ENCODE assay signal across 19 cellular contexts in the genomic region with DNA sequence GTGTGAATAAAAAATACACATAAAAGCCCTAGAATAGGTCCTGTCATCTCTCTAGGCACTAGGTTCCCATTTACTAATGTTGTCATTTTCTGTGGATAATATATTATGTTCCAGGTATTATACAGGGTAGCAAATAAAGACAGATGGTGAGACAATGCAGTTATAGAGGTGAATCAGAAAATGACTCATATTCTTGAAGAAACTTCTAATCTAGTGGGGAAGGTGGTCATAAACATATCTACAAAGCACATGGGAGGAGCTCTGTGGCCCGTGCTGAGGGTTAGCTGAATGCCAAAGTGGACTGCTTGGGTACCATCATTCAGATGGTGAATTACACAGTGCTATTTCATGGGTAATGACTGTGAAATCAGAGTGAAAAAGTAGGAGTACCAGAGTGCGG.
"Had no signal": no experiment of that assay in that cellular context is flagged by ENCODE, and none has a peak within 500 bp of the region (broad histone marks: within the 10 kb centered on the region; RNA-seq: fewer than 3 reads in every experiment).

No MANE protein-coding gene starts in this region.

- H3K4me3 Mint-ChIP-seq: activated CD8-positive, alpha-beta T cell treated with anti-CD3 and anti-CD28 coated beads, Interleukin-2, amount 10 ng/mL, durations not matched to agents 7 days and 5 days; activated naive CD8-positive, alpha-beta T cell treated with anti-CD3 and anti-CD28 coated beads, Interleukin-2, amount 50 U/mL, for 24 hours; activated T-helper 1 cell treated with anti-CD3 and anti-CD28 coated beads, Interleukin-12 subunit alpha, Interleukin-12 subunit beta, Interleukin-2, Interleukin-4 antibody, amounts not matched to agents 30 ng/mL and 10 ng/mL and 1 ng/mL, durations not matched to agents 14 hours and 24 hours and 36 hours; mesothelial cell of epicardium; naive thymus-derived CD8-positive, alpha-beta T cell had no signal

- DNase-seq: activated CD4-positive, alpha-beta T cell treated with anti-CD3 and anti-CD28 coated beads for 1 hour; activated CD4-positive, alpha-beta T cell treated with anti-CD3 and anti-CD28 coated beads, Interleukin-2, amount 50 U/mL, for 1 hour; activated CD8-positive, alpha-beta T cell treated with anti-CD3 and anti-CD28 coated beads, Interleukin-2, amount 10 ng/mL, durations not matched to agents 7 days and 5 days; activated gamma-delta T cell; activated naive CD4-positive, alpha-beta T cell treated with anti-CD3 and anti-CD28 coated beads, Interleukin-2, amount 50 U/mL, for 16 hours; activated naive CD8-positive, alpha-beta T cell treated with anti-CD3 and anti-CD28 coated beads, Interleukin-2, amount 50 U/mL, for 24 hours; anterior cingulate cortex; body of pancreas; heart right ventricle; kidney; lower lobe of right lung; naive thymus-derived CD8-positive, alpha-beta T cell; stimulated activated CD4-positive, alpha-beta T cell treated with anti-CD3 and anti-CD28 coated beads, Interleukin-2, amount 100 ng/mL, for 48 hours; stimulated activated naive CD4-positive, alpha-beta T cell; testis; trophoblast cell had no signal

- H3K27me3 Mint-ChIP-seq: activated naive CD8-positive, alpha-beta T cell treated with anti-CD3 and anti-CD28 coated beads, Interleukin-2, amount 50 U/mL, for 24 hours; naive thymus-derived CD8-positive, alpha-beta T cell had no signal

- FAIRE-seq: kidney, TTC549 had no signal

- H3K9me3 Mint-ChIP-seq: activated naive CD8-positive, alpha-beta T cell treated with anti-CD3 and anti-CD28 coated beads, Interleukin-2, amount 50 U/mL, for 24 hours; activated T-helper 1 cell treated with anti-CD3 and anti-CD28 coated beads, Interleukin-12 subunit alpha, Interleukin-12 subunit beta, Interleukin-2, Interleukin-4 antibody, amounts not matched to agents 30 ng/mL and 10 ng/mL and 1 ng/mL, durations not matched to agents 14 hours and 24 hours and 36 hours; mesothelial cell of epicardium had no signal

- H3K4me1 Mint-ChIP-seq: activated naive CD8-positive, alpha-beta T cell treated with anti-CD3 and anti-CD28 coated beads, Interleukin-2, amount 50 U/mL, for 24 hours; mesothelial cell of epicardium; naive thymus-derived CD8-positive, alpha-beta T cell had no signal

- H3K27ac Mint-ChIP-seq: activated CD8-positive, alpha-beta T cell treated with anti-CD3 and anti-CD28 coated beads, Interleukin-2, amount 10 ng/mL, durations not matched to agents 7 days and 5 days; activated naive CD8-positive, alpha-beta T cell treated with anti-CD3 and anti-CD28 coated beads, Interleukin-2, amount 50 U/mL, for 24 hours; activated T-helper 1 cell treated with anti-CD3 and anti-CD28 coated beads, Interleukin-12 subunit alpha, Interleukin-12 subunit beta, Interleukin-2, Interleukin-4 antibody, amounts not matched to agents 30 ng/mL and 10 ng/mL and 1 ng/mL, durations not matched to agents 14 hours and 24 hours and 36 hours; mesothelial cell of epicardium; naive thymus-derived CD8-positive, alpha-beta T cell had no signal

- H3K36me3 Mint-ChIP-seq: mesothelial cell of epicardium; naive thymus-derived CD8-positive, alpha-beta T cell had no signal
